In the genomic region with DNA sequence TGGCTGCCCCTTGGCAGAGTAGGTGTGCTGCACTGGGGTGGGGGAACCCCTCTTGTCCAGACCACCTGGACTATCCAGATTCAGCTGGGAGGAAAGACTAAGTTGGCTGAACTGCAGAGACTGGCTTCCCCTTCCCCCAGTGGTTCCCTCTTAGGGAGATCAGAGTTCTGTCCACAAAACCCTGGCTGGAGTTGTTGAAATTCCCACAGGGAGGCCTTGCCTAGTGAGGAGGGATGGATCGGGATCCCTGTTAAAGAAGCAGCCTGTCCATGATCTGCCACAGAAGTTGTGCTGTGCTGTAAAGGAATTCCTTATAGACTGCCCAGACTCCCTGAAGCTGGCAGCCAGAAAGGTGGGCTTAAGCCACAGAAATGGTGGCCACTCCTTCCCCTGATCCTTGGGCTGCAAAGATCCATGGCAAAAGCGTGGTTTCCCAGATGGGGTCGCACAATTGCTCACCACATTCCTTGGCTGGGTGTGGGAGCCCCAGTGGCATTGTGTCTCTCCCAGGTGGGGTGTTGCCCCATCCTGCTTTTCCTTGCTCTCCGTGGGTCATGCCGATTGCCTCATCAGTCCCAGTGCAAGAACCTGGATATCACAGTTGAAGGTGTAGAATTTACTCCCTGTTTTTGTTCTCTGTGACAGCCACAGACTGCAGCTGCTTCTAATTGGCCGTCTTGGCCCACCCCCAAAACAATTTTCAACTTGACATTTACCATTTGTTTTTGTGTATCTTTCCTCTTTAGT, we compare ENCODE assay signal across 27 cellular contexts.
DNase-seq lines count a peak whose midpoint lies in the region; ATAC-seq, FAIRE-seq and TF ChIP-seq lines count a peak whose summit lies in the region.
"Had no signal": no experiment of that assay in that cellular context is flagged by ENCODE, and none has a peak within 500 bp of the region (broad histone marks: within the 10 kb centered on the region; RNA-seq: fewer than 3 reads in every experiment).

No MANE protein-coding gene starts in this region.

- H3K27ac Mint-ChIP-seq in neural progenitor cell (no peak overlapping the region), H9 (no peak overlapping the region)
- H3K27ac Mint-ChIP-seq: activated CD8-positive, alpha-beta T cell treated with anti-CD3 and anti-CD28 coated beads, Interleukin-2, amount 10 ng/mL, durations not matched to agents 7 days and 5 days; activated naive CD4-positive, alpha-beta T cell treated with anti-CD3 and anti-CD28 coated beads for 36 hours; B cell; brain; CD4-positive, alpha-beta memory T cell; natural killer cell; T-helper 2 cell treated with Interferon-gamma antibody and Interleukin-4, amounts not matched to agents 5 μg/mL and 100 μg/mL, for 36 hours had no signal

- H3K27me3 ChIP-seq in HepG2 (ENCODE audit: control insufficient read depth in 1 of 2, insufficient read depth in 2 of 2, low read length in 2 of 2) (no peaks in the 10 kb centered on the region), right lobe of liver (no peaks in the 10 kb centered on the region), neural progenitor cell (no peaks in the 10 kb centered on the region), H9 (ENCODE audit: insufficient read depth, low read length) (no peaks in the 10 kb centered on the region)
- H3K27me3 ChIP-seq: suprapubic skin had no signal

- no peaks in the 10 kb centered on the region for H3K36me3 Mint-ChIP-seq in neural progenitor cell
- peaks cover 8 to 27% (median 8%) of the 10 kb centered on the region in 3 experiments for H3K36me3 Mint-ChIP-seq in H9 (ENCODE audit: insufficient read depth in 1 of 3, low read depth in 3 of 3)
- H3K36me3 Mint-ChIP-seq: brain; CD4-positive, alpha-beta memory T cell had no signal

- H2AK5ac ChIP-seq in H9 (ENCODE audit: insufficient read length, low read length) = no peak overlapping the region

- H2BK5ac ChIP-seq in H9 (ENCODE audit: insufficient read length, low read length) = no peak overlapping the region

- no peaks in the 10 kb centered on the region for H3K23me2 ChIP-seq in H9 (ENCODE audit: insufficient read length, low read depth, low read length, poor library complexity, severe bottlenecking)

- TF ChIP-seq POLR2A in HepG2 (IDR thresholded peaks at IDR 0.05; ENCODE audit: insufficient read depth in 1 of 2, low read depth in 2 of 2, low read length in 2 of 2) = no peak
- TF ChIP-seq POLR2A in right lobe of liver (IDR thresholded peaks at IDR 0.05) = no peak

- no peak overlapping the region for H2BK120ac ChIP-seq in H9 (ENCODE audit: low read depth, low read length, poor library complexity, severe bottlenecking)

- H3K4me1 ChIP-seq in HepG2 (ENCODE audit: insufficient read depth, low read length) (no peaks in the 10 kb centered on the region), right lobe of liver (no peaks in the 10 kb centered on the region), neural progenitor cell (peaks cover 11% of the 10 kb centered on the region), H9 (ENCODE audit: insufficient read depth, low read length) (peaks cover 4% of the 10 kb centered on the region; the same call in 1 of the 2 replicates)
- H3K4me1 ChIP-seq: suprapubic skin had no signal

- FAIRE-seq in HepG2 (lab: Jason Lieb, UNC) = no peak
- FAIRE-seq: islet of Langerhans, small intestine had no signal

- no peak overlapping the region for H3K27ac ChIP-seq in HepG2 (ENCODE audit: extremely low read length, insufficient read depth, low read length)
- no peak overlapping the region for H3K27ac ChIP-seq in right lobe of liver
- no peak overlapping the region for H3K27ac ChIP-seq in neural progenitor cell
- H3K27ac ChIP-seq in H9 (ENCODE audit: insufficient read length, low read depth, low read length) = no peak overlapping the region
- H3K27ac ChIP-seq: GM23248, KMS-11 had no signal

- H2AFZ ChIP-seq in HepG2 (ENCODE audit: low read length) (no peak overlapping the region), neural progenitor cell (replicated peaks) (no peak overlapping the region), H9 (ENCODE audit: low read length) (no peak overlapping the region)
- H2AFZ ChIP-seq: GM23248 had no signal

- H3K27me3 Mint-ChIP-seq in neural progenitor cell (ENCODE audit: insufficient read depth, low read depth) (no peaks in the 10 kb centered on the region), H9 (ENCODE audit: low read depth) (no peaks in the 10 kb centered on the region; the same call in 1 of the 2 replicates)
- H3K27me3 Mint-ChIP-seq: B cell; CD4-positive, alpha-beta memory T cell had no signal

- DNase-seq in HepG2 (ENCODE audit: low spot score) (no peak), right lobe of liver (no peak), fibroblast of gingiva (ENCODE audit: low read depth) (peak; percentile 31), neural progenitor cell (ENCODE audit: low spot score) (peak; percentile 3), H9 (no peak), anterior cingulate cortex (lab: John Stamatoyannopoulos, UW) (no peak)
- no peak for DNase-seq in activated CD4-positive, alpha-beta T cell treated with anti-CD3 and anti-CD28 coated beads, Interleukin-2, amount 50 U/mL, for 1 hour
- DNase-seq: activated CD8-positive, alpha-beta T cell treated with anti-CD3 and anti-CD28 coated beads, Interleukin-2, amount 10 ng/mL, durations not matched to agents 7 days and 5 days; activated naive CD4-positive, alpha-beta T cell treated with anti-CD3 and anti-CD28 coated beads for 36 hours; CD4-positive, alpha-beta memory T cell; DMS 273 treated with DMSO at 0.1 percent for 48 hours; GM23248; natural killer cell; NCI-H1436; NCI-H2081 treated with DMSO at 0.1 percent for 48 hours; NCI-H226; NCI-H69; SIG-M5; small intestine; stimulated activated naive CD4-positive, alpha-beta T cell treated with Interleukin-2 at 50 U/mL for 16 hours had no signal

- in situ Hi-C loops in HepG2 (cut with HindIII; ENCODE audit: extremely low pct_ligation_motif_present, low pct_unique_long_range_greater_than_20kb) = no loop called here

- H3K4me3 ChIP-seq in HepG2 (replicated peaks in 1 of 3; ENCODE audit: insufficient read depth in 1 of 3, low read depth in 2 of 3, low read length in 3 of 3) (no peak overlapping the region), right lobe of liver (no peak overlapping the region), neural progenitor cell (no peak overlapping the region)
- H3K4me3 ChIP-seq: GM23248, suprapubic skin had no signal

- H4K8ac ChIP-seq in H9 (replicated peaks; ENCODE audit: insufficient read length, low read depth, low read length) = no peak overlapping the region

- ATAC-seq in HepG2 (0 out of 3 replicates have a peak, but pooled peaks have one; percentile 25), right lobe of liver (no peak), HG02588 (IDR thresholded peaks at IDR 0.05; ENCODE audit: unreplicated experiment) (no peak)
- ATAC-seq: activated CD8-positive, alpha-beta T cell treated with anti-CD3 and anti-CD28 coated beads, Interleukin-2, amount 10 ng/mL, durations not matched to agents 7 days and 5 days; natural killer cell had no signal

- H3K9me3 ChIP-seq in HepG2 (ENCODE audit: low read length) (no peaks in the 10 kb centered on the region), right lobe of liver (peaks cover 0 to 4% (median 0%) of the 10 kb centered on the region in 4 donors), neural progenitor cell (ENCODE audit: low read depth) (no peaks in the 10 kb centered on the region), H9 (ENCODE audit: control insufficient read depth, low read depth, low read length) (no peaks in the 10 kb centered on the region)
- H3K9me3 ChIP-seq: suprapubic skin had no signal

- intact Hi-C loops in HepG2 (cut with micrococcal nuclease; ENCODE audit: unreplicated experiment) = loop anchor here (10.0 kb wide), 1 partner anchor 312 kb away; no protein-coding TSS in a partner anchor
- intact Hi-C loops in right lobe of liver (cut with DNase I) = no loop called here

- H3K79me1 ChIP-seq in H9 (ENCODE audit: insufficient read depth, low read depth, low read length, poor library complexity, severe bottlenecking) = no peaks in the 10 kb centered on the region

- H3T11ph ChIP-seq in H9 (ENCODE audit: low read length) = no peak overlapping the region

- no peak overlapping the region for H3K23ac ChIP-seq in H9 (ENCODE audit: insufficient read length, low read depth, low read length)

- no peaks in the 10 kb centered on the region for H3K36me3 ChIP-seq in HepG2 (replicated peaks in 1 of 2; ENCODE audit: control insufficient read depth in 1 of 2, insufficient read depth in 2 of 2, low read length in 2 of 2)
- no peaks in the 10 kb centered on the region for H3K36me3 ChIP-seq in right lobe of liver
- H3K36me3 ChIP-seq in neural progenitor cell = no peaks in the 10 kb centered on the region
- H3K36me3 ChIP-seq: suprapubic skin had no signal

- H3K4me2 ChIP-seq in HepG2 (ENCODE audit: low read depth, low read length) = no peak overlapping the region
- no peak overlapping the region for H3K4me2 ChIP-seq in neural progenitor cell
- H3K4me2 ChIP-seq in H9 (ENCODE audit: insufficient read depth, insufficient read length, low read length) = no peak overlapping the region
- H3K4me2 ChIP-seq: KMS-11 had no signal

- no peak overlapping the region for H4K5ac ChIP-seq in H9 (ENCODE audit: insufficient read length, low read depth, low read length)

- no peak overlapping the region for H2BK12ac ChIP-seq in H9 (ENCODE audit: insufficient read length, low read depth, low read length)

- H3K56ac ChIP-seq in H9 (ENCODE audit: insufficient read length, low read depth, low read length) = no peak overlapping the region

- no peak overlapping the region for H4K91ac ChIP-seq in H9 (ENCODE audit: insufficient read length, low read depth, low read length)

- H4K20me1 ChIP-seq in HepG2 (ENCODE audit: insufficient read depth, low read length) (no peaks in the 10 kb centered on the region), neural progenitor cell (ENCODE audit: low read depth) (no peaks in the 10 kb centered on the region), H9 (ENCODE audit: control insufficient read depth, insufficient read depth, insufficient read length) (no peaks in the 10 kb centered on the region)

- H2BK20ac ChIP-seq in H9 (ENCODE audit: low read depth, low read length, poor library complexity, severe bottlenecking) = no peak overlapping the region

- CTCF ChIA-PET in HepG2 (lab: Yijun Ruan, JAX; ENCODE audit: low intra/inter-chr PET ratio, low total read pairs) = no interaction called here

- whole genome bisulfite sequencing in HepG2 (ENCODE audit: low lambda C conversion rate) = 0% methylated on average over 6 of the region's 6 CpGs
- WGBS in right lobe of liver (ENCODE audit: insufficient coverage, low coverage, low lambda C conversion rate, missing lambda C conversion rate) = 11% methylated on average over 1 of the region's 6 CpGs
- no CpG with 5 or more reads among the region's 6 CpGs for WGBS in H9 (ENCODE audit: extremely low coverage, insufficient read length, low lambda C conversion rate)

- no peak overlapping the region for H3K4me3 Mint-ChIP-seq in neural progenitor cell
- H3K4me3 Mint-ChIP-seq in H9 = no peak overlapping the region
- H3K4me3 Mint-ChIP-seq: activated CD8-positive, alpha-beta T cell treated with anti-CD3 and anti-CD28 coated beads, Interleukin-2, amount 10 ng/mL, durations not matched to agents 7 days and 5 days; activated naive CD4-positive, alpha-beta T cell treated with anti-CD3 and anti-CD28 coated beads for 36 hours; B cell; brain; CD4-positive, alpha-beta memory T cell; natural killer cell; T-helper 2 cell treated with Interferon-gamma antibody and Interleukin-4, amounts not matched to agents 5 μg/mL and 100 μg/mL, for 36 hours had no signal

- no peak overlapping the region for H2BK15ac ChIP-seq in H9 (ENCODE audit: low read depth, low read length)

- H3K79me2 ChIP-seq in HepG2 (ENCODE audit: insufficient read depth, low read length) (no peaks in the 10 kb centered on the region), neural progenitor cell (ENCODE audit: low read depth) (no peaks in the 10 kb centered on the region), H9 (ENCODE audit: insufficient read depth, low read length) (no peaks in the 10 kb centered on the region)

- no TSS peak for BruUV-seq in HepG2 (replicated peaks; lab: Mats Ljungman, UMichigan)

- H3K14ac ChIP-seq in H9 (ENCODE audit: insufficient read depth, low read length) = no peak overlapping the region

- TF ChIP-seq CTCF in HepG2 (CRISPR knock-in tag; IDR thresholded peaks at IDR 0.05) (no peak), right lobe of liver (IDR thresholded peaks at IDR 0.05) (no peak), neural progenitor cell (IDR thresholded peaks at IDR 0.05) (no peak), H9 (conservative IDR thresholded peaks at IDR 0.05) (no peak)

- H3K9ac ChIP-seq in HepG2 (ENCODE audit: insufficient read depth, low read depth, low read length) = no peak overlapping the region
- H3K9ac ChIP-seq in neural progenitor cell = no peak overlapping the region
- no peak overlapping the region for H3K9ac ChIP-seq in H9 (ENCODE audit: extremely low read depth, insufficient read length, low read length)
- H3K9ac ChIP-seq: GM23248, KMS-11 had no signal

- H3F3A ChIP-seq in neural progenitor cell (ENCODE audit: low read depth) = no peaks in the 10 kb centered on the region

- H3K9me3 Mint-ChIP-seq in neural progenitor cell (peaks cover 2% of the 10 kb centered on the region), H9 (peaks cover 20 to 22% of the 10 kb centered on the region in 2 experiments)

- TF ChIP-seq RAD21 in HepG2 (CRISPR knock-in tag; IDR thresholded peaks at IDR 0.05) = no peak

- H3K4ac ChIP-seq in H9 (ENCODE audit: low read depth, low read length) = no peak overlapping the region

- peaks cover 2% of the 10 kb centered on the region for H3K4me1 Mint-ChIP-seq in neural progenitor cell
- H3K4me1 Mint-ChIP-seq in H9 = peaks cover 18 to 29% of the 10 kb centered on the region in 2 experiments
- H3K4me1 Mint-ChIP-seq: B cell; CD4-positive, alpha-beta memory T cell; natural killer cell had no signal

- POLR2A ChIA-PET in HepG2 (lab: Yijun Ruan, JAX) = no interaction called here

- no peak overlapping the region for H3K18ac ChIP-seq in H9 (ENCODE audit: insufficient read length, low read depth, low read length)

- TF ChIP-seq EP300 in HepG2 (IDR thresholded peaks at IDR 0.05; ENCODE audit: low read depth in 2 of 2, low read length in 2 of 2) = no peak
- no peak for TF ChIP-seq EP300 in HepG2 (CRISPR knock-in tag; IDR thresholded peaks at IDR 0.05; ENCODE audit: borderline replicate concordance)

Comparison
In these comparisons a context has a peak if more than half of its experiments do, and no peak if none do; other contexts are left out.
1. DNase-seq: peak in fibroblast of gingiva (single experiment) and neural progenitor cell (single experiment); none in HepG2 (single experiment), right lobe of liver (0 of 3), H9 (single experiment), activated CD4-positive, alpha-beta T cell treated with anti-CD3 and anti-CD28 coated beads, Interleukin-2, amount 50 U/mL, for 1 hour (single experiment) and anterior cingulate cortex (0 of 58).